ENCODE assay signal across 10 cellular contexts in the genomic region with DNA sequence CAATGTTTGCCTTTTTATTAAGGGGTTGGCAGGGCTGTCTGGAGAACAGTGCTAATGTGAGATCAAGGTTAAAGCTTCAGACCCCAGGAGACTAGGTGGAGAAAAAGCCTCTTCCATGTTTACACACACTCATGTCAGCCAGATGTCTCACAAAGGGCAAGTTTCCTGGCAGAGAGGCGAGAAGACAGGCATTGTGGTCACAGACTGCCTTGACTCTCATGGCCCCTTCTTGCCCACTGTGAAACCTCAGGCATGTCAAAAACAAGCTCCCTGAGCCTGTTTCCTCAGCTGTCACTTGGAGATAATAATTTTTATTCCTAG.
DNase-seq lines count a peak whose midpoint lies in the region; ATAC-seq and TF ChIP-seq lines count a peak whose summit lies in the region.
"Had no signal": no experiment of that assay in that cellular context is flagged by ENCODE, and none has a peak within 500 bp of the region (broad histone marks: within the 10 kb centered on the region; RNA-seq: fewer than 3 reads in every experiment).

No MANE protein-coding gene starts in this region.

- no peak overlapping the region for H3K4me3 ChIP-seq in cardiac fibroblast (replicated peaks in 1 of 2; ENCODE audit: low read depth in 2 of 2, low read length in 2 of 2)

- no peaks in the 10 kb centered on the region for H3K27me3 Mint-ChIP-seq in nephron progenitor cell (ENCODE audit: low read depth, poor library complexity)
- H3K27me3 Mint-ChIP-seq: activated naive CD4-positive, alpha-beta T cell treated with anti-CD3 and anti-CD28 coated beads, Interleukin-2, amount 50 U/mL, for 24 hours; naive thymus-derived CD8-positive, alpha-beta T cell had no signal

- peak overlapping the region; percentile 27 for H3K27ac Mint-ChIP-seq in nephron progenitor cell
- H3K27ac Mint-ChIP-seq: activated naive CD4-positive, alpha-beta T cell treated with anti-CD3 and anti-CD28 coated beads, Interleukin-2, amount 50 U/mL, for 24 hours had no signal

- peaks cover 18% of the 10 kb centered on the region for H3K4me1 Mint-ChIP-seq in nephron progenitor cell
- H3K4me1 Mint-ChIP-seq: activated naive CD4-positive, alpha-beta T cell treated with anti-CD3 and anti-CD28 coated beads, Interleukin-2, amount 50 U/mL, for 24 hours had no signal

- H3K36me3 Mint-ChIP-seq in nephron progenitor cell (ENCODE audit: low read depth) = peaks cover 18% of the 10 kb centered on the region
- H3K36me3 Mint-ChIP-seq: activated naive CD4-positive, alpha-beta T cell treated with anti-CD3 and anti-CD28 coated beads, Interleukin-2, amount 50 U/mL, for 24 hours; naive thymus-derived CD8-positive, alpha-beta T cell had no signal

- intact Hi-C loops in posterior cingulate gyrus (cut with DNase I) = no loop called here

- TF ChIP-seq CTCF in cardiac fibroblast (IDR thresholded peaks at IDR 0.05; ENCODE audit: low read depth, low read length) = no peak
- no peak for TF ChIP-seq CTCF in nephron progenitor cell (IDR thresholded peaks at IDR 0.05)

- H3K4me3 Mint-ChIP-seq in nephron progenitor cell = no peak overlapping the region
- H3K4me3 Mint-ChIP-seq: activated naive CD4-positive, alpha-beta T cell treated with anti-CD3 and anti-CD28 coated beads, Interleukin-2, amount 50 U/mL, for 24 hours; naive thymus-derived CD8-positive, alpha-beta T cell had no signal

- H3K9me3 Mint-ChIP-seq in nephron progenitor cell = no peaks in the 10 kb centered on the region
- H3K9me3 Mint-ChIP-seq: activated naive CD4-positive, alpha-beta T cell treated with anti-CD3 and anti-CD28 coated beads, Interleukin-2, amount 50 U/mL, for 24 hours; naive thymus-derived CD8-positive, alpha-beta T cell had no signal

- no peak for ATAC-seq in GM21825 (IDR thresholded peaks at IDR 0.05; ENCODE audit: unreplicated experiment)
- no peak for ATAC-seq in GM19452 (IDR thresholded peaks at IDR 0.05; ENCODE audit: unreplicated experiment)
- ATAC-seq: naive thymus-derived CD8-positive, alpha-beta T cell had no signal

- DNase-seq in ELR (ENCODE audit: low read depth) (peak; percentile 21), NCI-H146 (lab: John Stamatoyannopoulos, UW) (peak; percentile 36), cardiac fibroblast (ENCODE audit: low read depth in 2 of 2) (peak; percentile 36 to 61), nephron progenitor cell (no peak), posterior cingulate gyrus (no peak)
- no peak for DNase-seq in stimulated activated CD4-positive, alpha-beta T cell treated with anti-CD3 and anti-CD28 coated beads, Interleukin-12 subunit alpha, Interleukin-12 subunit beta, amount 100 ng/mL, for 4 hours
- DNase-seq: naive thymus-derived CD8-positive, alpha-beta T cell had no signal

Comparison
In these comparisons a context has a peak if more than half of its experiments do, and no peak if none do; other contexts are left out.
1. DNase-seq: peak in ELR (single experiment), NCI-H146 (single experiment) and cardiac fibroblast (2 of 2); none in nephron progenitor cell (single experiment), stimulated activated CD4-positive, alpha-beta T cell treated with anti-CD3 and anti-CD28 coated beads, Interleukin-12 subunit alpha, Interleukin-12 subunit beta, amount 100 ng/mL, for 4 hours (single experiment) and posterior cingulate gyrus (0 of 10).